ENCODE assay signal across 26 cellular contexts in genomic region chr11:128326791-128327190, GRCh38.
DNase-seq lines count a peak whose midpoint lies in the region; ATAC-seq, FAIRE-seq and TF ChIP-seq lines count a peak whose summit lies in the region.
"Had no signal": no experiment of that assay in that cellular context is flagged by ENCODE, and none has a peak within 500 bp of the region (broad histone marks: within the 10 kb centered on the region; RNA-seq: fewer than 3 reads in every experiment).

No MANE protein-coding gene starts in this region.

- H3K27ac Mint-ChIP-seq in T-helper 1 cell treated with Interleukin-12 subunit alpha and Interleukin-12 subunit beta and Interleukin-4 antibody, amounts not matched to agents 30 μg/mL and 1 μg/mL, for 36 hours: peak overlapping the region; percentile 95
- H3K27ac Mint-ChIP-seq in CD4-positive, alpha-beta T cell: peak overlapping the region; percentile 93
- peak overlapping the region; percentile 91 to 99 (median 98) for H3K27ac Mint-ChIP-seq in naive thymus-derived CD8-positive, alpha-beta T cell
- H3K27ac Mint-ChIP-seq: H9, nephron had no signal

- POLR2A ChIA-PET in CD4-positive, alpha-beta T cell (lab: Charles Lee): interaction anchor here (0.8 to 7.8 kb wide), 6 partner anchors 22 to 146 kb away, joined by 3 to 98 read pairs (median 18); no protein-coding TSS in a partner anchor
- POLR2A ChIA-PET in naive thymus-derived CD8-positive, alpha-beta T cell (lab: Charles Lee): interaction anchor here (0.8 to 13.1 kb wide), 10 partner anchors 9 to 367 kb away, joined by 3 to 178 read pairs (median 5); partner anchors contain the start of gene FLI1

- peak overlapping the region; percentile 14 for H3K27ac ChIP-seq in CD4-positive, alpha-beta T cell (ENCODE audit: low read depth, low read length)
- no peak overlapping the region for H3K27ac ChIP-seq in kidney (ENCODE audit: low read depth in 2 of 2, low read length in 2 of 2)
- H3K27ac ChIP-seq: ascending aorta, BLaER1, esophagus squamous epithelium had no signal

- DNase-seq in T-helper 1 cell (no peak), H7 (no peak), left ventricle myocardium superior (no peak), kidney (no peak)
- DNase-seq in CD4-positive, alpha-beta T cell: no peak
- DNase-seq in activated T-cell treated with anti-CD3 and anti-CD28 coated beads, Interleukin-2, amount 50 U/mL, for 48 hours: peak; percentile 66 to 70
- DNase-seq in naive thymus-derived CD8-positive, alpha-beta T cell: no peak
- DNase-seq: cerebellar nuclear complex; DMS 273 treated with DMSO at 0.1 percent for 48 hours; effector CD8-positive, alpha-beta T cell; esophagus squamous epithelium; GDM1; H9; mesenchymal stem cell; NCI-H1105 treated with DMSO at 0.1 percent for 48 hours; NCI-H2171; NCI-H82; posterior cingulate gyrus; SHP77 treated with DMSO at 0.1 percent for 48 hours; stimulated activated CD4-positive, alpha-beta T cell treated with anti-CD3 and anti-CD28 coated beads, Interleukin-1b, Interleukin-23, amount 100 ng/mL, for 48 hours had no signal

- no peaks in the 10 kb centered on the region for H3K27me3 Mint-ChIP-seq in T-helper 1 cell treated with Interleukin-12 subunit alpha and Interleukin-12 subunit beta and Interleukin-4 antibody, amounts not matched to agents 30 μg/mL and 1 μg/mL, for 36 hours (ENCODE audit: low read depth)
- no peaks in the 10 kb centered on the region for H3K27me3 Mint-ChIP-seq in CD4-positive, alpha-beta T cell
- no peaks in the 10 kb centered on the region for H3K27me3 Mint-ChIP-seq in naive thymus-derived CD8-positive, alpha-beta T cell

- FAIRE-seq in kidney (lab: Jason Lieb, UNC): no peak
- FAIRE-seq: HTR-8/SVneo, urothelium cell line had no signal

- H3K9me3 Mint-ChIP-seq in T-helper 1 cell treated with Interleukin-12 subunit alpha and Interleukin-12 subunit beta and Interleukin-4 antibody, amounts not matched to agents 30 μg/mL and 1 μg/mL, for 36 hours: no peaks in the 10 kb centered on the region
- no peaks in the 10 kb centered on the region for H3K9me3 Mint-ChIP-seq in CD4-positive, alpha-beta T cell
- no peaks in the 10 kb centered on the region for H3K9me3 Mint-ChIP-seq in naive thymus-derived CD8-positive, alpha-beta T cell
- H3K9me3 Mint-ChIP-seq: H9, nephron had no signal

- intact Hi-C loops in CD4-positive, alpha-beta T cell (cut with DNase I, micrococcal nuclease): loop anchor here in 1 of 2 experiments (5.0 kb wide), 1 partner anchor 34 kb away; no protein-coding TSS in a partner anchor
- intact Hi-C loops in left ventricle myocardium superior (cut with micrococcal nuclease) (no loop called here), kidney (cut with DNase I) (no loop called here)

- peaks cover 88% of the 10 kb centered on the region for H3K4me1 Mint-ChIP-seq in T-helper 1 cell treated with Interleukin-12 subunit alpha and Interleukin-12 subunit beta and Interleukin-4 antibody, amounts not matched to agents 30 μg/mL and 1 μg/mL, for 36 hours (ENCODE audit: low read depth)
- peaks cover 92% of the 10 kb centered on the region for H3K4me1 Mint-ChIP-seq in CD4-positive, alpha-beta T cell (ENCODE audit: low read depth)
- peaks cover 60 to 99% (median 92%) of the 10 kb centered on the region in 4 donors for H3K4me1 Mint-ChIP-seq in naive thymus-derived CD8-positive, alpha-beta T cell
- H3K4me1 Mint-ChIP-seq: H9 had no signal

- H3K9ac ChIP-seq in kidney (ENCODE audit: low read length in 2 of 2): no peak overlapping the region
- H3K9ac ChIP-seq: BLaER1 had no signal

- H3K36me3 ChIP-seq in H7 (replicated peaks; ENCODE audit: control insufficient read depth, insufficient read depth, low read length) (no peaks in the 10 kb centered on the region), kidney (ENCODE audit: control insufficient read depth in 1 of 2, insufficient read depth in 2 of 2, low read length in 2 of 2) (no peaks in the 10 kb centered on the region)
- H3K36me3 ChIP-seq: ascending aorta, BLaER1, esophagus squamous epithelium had no signal

- CTCF ChIA-PET in CD4-positive, alpha-beta T cell (lab: Charles Lee): interaction anchor here (1.2 to 5.5 kb wide), 2 partner anchors 36 to 96 kb away, joined by 3 to 37 read pairs; no protein-coding TSS in a partner anchor

- H3K27me3 ChIP-seq in CD4-positive, alpha-beta T cell (ENCODE audit: control insufficient read depth, insufficient read depth, low read length): no peaks in the 10 kb centered on the region
- H3K27me3 ChIP-seq in H7 (ENCODE audit: control insufficient read depth, insufficient read depth, low read length): no peaks in the 10 kb centered on the region
- H3K27me3 ChIP-seq: ascending aorta, BLaER1, esophagus squamous epithelium had no signal

- H3K4me3 ChIP-seq in H7 (ENCODE audit: insufficient read depth, low read depth, low read length) (no peak overlapping the region), kidney (ENCODE audit: low read length in 2 of 2) (no peak overlapping the region)
- H3K4me3 ChIP-seq: ascending aorta, BLaER1, esophagus squamous epithelium had no signal

- no peak for ATAC-seq in CD4-positive, alpha-beta T cell (ENCODE audit: poor library complexity)
- ATAC-seq in naive thymus-derived CD8-positive, alpha-beta T cell: no peak
- no peak for ATAC-seq in left ventricle myocardium superior

- peak overlapping the region; percentile 68 for H3K4me3 Mint-ChIP-seq in T-helper 1 cell treated with Interleukin-12 subunit alpha and Interleukin-12 subunit beta and Interleukin-4 antibody, amounts not matched to agents 30 μg/mL and 1 μg/mL, for 36 hours
- H3K4me3 Mint-ChIP-seq in CD4-positive, alpha-beta T cell: peak overlapping the region; percentile 32
- peak overlapping the region in 7 of 10 donors; percentile 2 to 69 (median 54) for H3K4me3 Mint-ChIP-seq in naive thymus-derived CD8-positive, alpha-beta T cell
- H3K4me3 Mint-ChIP-seq: H9, nephron had no signal

- TF ChIP-seq CTCF in CD4-positive, alpha-beta T cell (IDR thresholded peaks at IDR 0.05): no peak
- TF ChIP-seq CTCF in kidney (IDR thresholded peaks at IDR 0.05; ENCODE audit: borderline replicate concordance, extremely low read depth, insufficient read depth): no peak

- H3K36me3 Mint-ChIP-seq in T-helper 1 cell treated with Interleukin-12 subunit alpha and Interleukin-12 subunit beta and Interleukin-4 antibody, amounts not matched to agents 30 μg/mL and 1 μg/mL, for 36 hours (ENCODE audit: low read depth): peaks cover 8% of the 10 kb centered on the region
- H3K36me3 Mint-ChIP-seq in CD4-positive, alpha-beta T cell (ENCODE audit: low read depth): no peaks in the 10 kb centered on the region
- H3K36me3 Mint-ChIP-seq in naive thymus-derived CD8-positive, alpha-beta T cell: peaks cover 0 to 2% (median 0%) of the 10 kb centered on the region in 3 donors

- no peaks in the 10 kb centered on the region for H3K9me3 ChIP-seq in CD4-positive, alpha-beta T cell (ENCODE audit: control insufficient read depth, low read length)
- no peaks in the 10 kb centered on the region for H3K9me3 ChIP-seq in kidney (ENCODE audit: control insufficient read depth in 1 of 2, low read length in 2 of 2)
- H3K9me3 ChIP-seq: ascending aorta, BLaER1, esophagus squamous epithelium had no signal

- H3K4me1 ChIP-seq in kidney (ENCODE audit: control insufficient read depth in 1 of 2, insufficient read depth in 1 of 2, low read depth in 1 of 2, low read length in 2 of 2): peaks cover 0 to 3% of the 10 kb centered on the region in 2 donors
- H3K4me1 ChIP-seq: ascending aorta, esophagus squamous epithelium had no signal

Comparison
In these comparisons a context has a peak if more than half of its experiments do, and no peak if none do; other contexts are left out.
1. DNase-seq: peak in activated T-cell treated with anti-CD3 and anti-CD28 coated beads, Interleukin-2, amount 50 U/mL, for 48 hours (2 of 2); none in T-helper 1 cell (0 of 5), CD4-positive, alpha-beta T cell (0 of 10), naive thymus-derived CD8-positive, alpha-beta T cell (0 of 10), H7 (single experiment), left ventricle myocardium superior (single experiment) and kidney (single experiment).
2. Peak in every context shown above with its lines, with median percentiles within 50 percentile points of each other: H3K27ac Mint-ChIP-seq and H3K4me3 Mint-ChIP-seq.